Comparison of ENCODE assay signal across 9 cellular contexts in genomic region chr19:41324231-41324702, GRCh38. TPM values are rescaled to one million over a fixed set of nuclear protein-coding genes. Genes with fewer than 3 reads are reported as not detected.
A peak's percentile ranks its signal among the peaks of the same experiment; 100 is the strongest.
DNase-seq lines count a peak whose midpoint lies in the region; ATAC-seq and TF ChIP-seq lines count a peak whose summit lies in the region.
"Had no signal": no experiment of that assay in that cellular context is flagged by ENCODE, and none has a peak within 500 bp of the region (broad histone marks: within the 10 kb centered on the region; RNA-seq: fewer than 3 reads in every experiment).

No MANE protein-coding gene starts in this region.

- H3K27ac ChIP-seq in angular gyrus (ENCODE audit: low read depth, low read length) (peak overlapping the region; percentile 93), upper lobe of left lung (peak overlapping the region; percentile 79 to 90 (median 85))

- H3K4me1 Mint-ChIP-seq in activated naive CD4-positive, alpha-beta T cell treated with anti-CD3 and anti-CD28 coated beads, Interleukin-2, amount 50 U/mL, for 24 hours: peaks cover 57% of the 10 kb centered on the region

- TF ChIP-seq CTCF in upper lobe of left lung (IDR thresholded peaks at IDR 0.05): no peak

- peaks cover 3% of the 10 kb centered on the region for H3K36me3 Mint-ChIP-seq in activated naive CD4-positive, alpha-beta T cell treated with anti-CD3 and anti-CD28 coated beads, Interleukin-2, amount 50 U/mL, for 24 hours

- peaks cover 5 to 28% (median 28%) of the 10 kb centered on the region in 4 donors for H3K36me3 ChIP-seq in upper lobe of left lung

- no peak for TF ChIP-seq POLR2A in upper lobe of left lung (IDR thresholded peaks at IDR 0.05)

- no peaks in the 10 kb centered on the region for H3K9me3 ChIP-seq in upper lobe of left lung

- DNase-seq in activated naive CD4-positive, alpha-beta T cell (lab: John Stamatoyannopoulos, UW): no peak
- peak; percentile 51 for DNase-seq in medulla oblongata (ENCODE audit: extremely low spot score)
- DNase-seq in upper lobe of left lung: no peak
- DNase-seq in NCI-H2196 (lab: John Stamatoyannopoulos, UW; ENCODE audit: unreplicated experiment): no peak
- no peak for DNase-seq in activated gamma-delta T cell (lab: John Stamatoyannopoulos, UW)
- DNase-seq in activated CD8-positive, alpha-beta memory T cell treated with anti-CD3 and anti-CD28 coated beads, Interleukin-2, amount 50 U/mL, for 48 hours: no peak
- DNase-seq: DMS79 had no signal

- no peaks in the 10 kb centered on the region for H3K27me3 ChIP-seq in upper lobe of left lung

- H3K9me3 Mint-ChIP-seq in activated naive CD4-positive, alpha-beta T cell treated with anti-CD3 and anti-CD28 coated beads, Interleukin-2, amount 50 U/mL, for 24 hours: no peaks in the 10 kb centered on the region

- H3K4me3 ChIP-seq in upper lobe of left lung: no peak overlapping the region

- no peak for TF ChIP-seq EP300 in upper lobe of left lung (IDR thresholded peaks at IDR 0.05)

- H3K27me3 Mint-ChIP-seq in activated naive CD4-positive, alpha-beta T cell treated with anti-CD3 and anti-CD28 coated beads, Interleukin-2, amount 50 U/mL, for 24 hours: no peaks in the 10 kb centered on the region

- peak overlapping the region; percentile 92 for H3K27ac Mint-ChIP-seq in activated naive CD4-positive, alpha-beta T cell treated with anti-CD3 and anti-CD28 coated beads, Interleukin-2, amount 50 U/mL, for 24 hours

- peaks cover 71 to 80% (median 78%) of the 10 kb centered on the region in 4 donors for H3K4me1 ChIP-seq in upper lobe of left lung

- ATAC-seq in upper lobe of left lung (ENCODE audit: low FRiP score in 2 of 2): no peak

- WGBS in upper lobe of left lung, 2 donors: 79% methylated on average over 7 of the region's 7 CpGs

- no peak overlapping the region for H3K4me3 Mint-ChIP-seq in activated naive CD4-positive, alpha-beta T cell treated with anti-CD3 and anti-CD28 coated beads, Interleukin-2, amount 50 U/mL, for 24 hours

RNA-seq across cellular contexts. Expression of gene CCDC97, which starts 14.3 kb away (rescaled TPM):
- 10 to 100 TPM; 22.0 to 36.7 (median 27.0) TPM for total RNA-seq in upper lobe of left lung

RNA-seq across cellular contexts. Expression of gene TGFB1, which starts 29.5 kb away (rescaled TPM):
- 100 to 1,000 TPM in 2 of 6 donors, 10 to 100 TPM in 4; 28.5 to 138 (median 76.8) TPM for total RNA-seq in upper lobe of left lung

RNA-seq across cellular contexts. Expression of gene B9D2, which starts 39.7 kb away (rescaled TPM):
- 10 to 100 TPM in 3 of 6 donors, 1 to 10 TPM in 2, not detected in 1; 7.0 to 17.2 (median 10.3) TPM for total RNA-seq in upper lobe of left lung

RNA-seq across cellular contexts. Expression of gene TMEM91, which starts 52.1 kb away (rescaled TPM):
- total RNA-seq in upper lobe of left lung: 10 to 100 TPM; 18.7 to 65.0 (median 29.3) TPM
